ENCODE assay signal across 1 cellular context in the genomic region with DNA sequence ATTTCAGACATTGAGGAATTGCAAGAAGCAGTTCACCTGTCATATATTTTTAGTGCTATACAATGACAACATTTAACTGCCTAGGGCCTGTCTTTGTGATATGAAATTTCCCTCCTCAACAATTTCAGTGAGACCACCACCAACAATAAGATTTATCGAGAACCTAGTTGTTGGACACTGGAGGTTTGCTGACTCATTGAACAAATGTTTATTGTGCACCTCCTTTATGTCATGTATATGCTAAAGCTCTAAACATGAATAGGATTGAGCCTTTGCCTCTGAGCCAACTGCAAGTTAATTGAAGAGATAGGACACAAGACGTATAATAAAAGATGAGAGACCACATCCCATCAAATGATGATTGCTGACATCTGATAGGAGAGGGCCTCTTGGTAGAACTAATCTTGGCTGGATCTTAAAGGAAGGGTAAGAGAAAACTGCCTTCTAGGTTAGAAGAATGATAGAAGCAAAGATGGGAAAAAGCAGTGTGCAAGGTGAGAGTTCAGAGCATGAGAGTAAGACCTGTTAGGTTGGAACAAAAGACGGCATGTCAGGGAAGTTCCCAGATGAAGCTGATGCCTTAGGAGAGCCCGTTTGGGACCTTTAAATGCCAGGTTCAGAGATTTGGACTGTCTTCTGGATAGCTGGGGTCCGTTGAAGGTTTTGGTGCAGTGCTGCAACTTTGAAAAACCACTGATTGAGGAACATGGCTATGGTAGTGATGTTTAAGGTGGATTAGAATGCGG.
TF ChIP-seq lines count a peak whose summit lies in the region.

No MANE protein-coding gene starts in this region.

TF ChIP-seq in K562, 482 proteins besides CTCF, POLR2A, EP300 and RAD21 (continued from another document):
- TF ChIP-seq ZBTB40 (IDR thresholded peaks at IDR 0.05) (0 out of 2 replicates have a peak, but pooled peaks have one; percentile 30), ZBTB40 (CRISPR knock-in tag; IDR thresholded peaks at IDR 0.05) (no peak), PTRF (tag; IDR thresholded peaks at IDR 0.05) (no peak), C11orf30 (IDR thresholded peaks at IDR 0.05; ENCODE audit: low read depth) (peak; percentile 88), MAFG (tag; conservative IDR thresholded peaks at IDR 0.05) (peak; percentile 85), SMC3 (conservative IDR thresholded peaks at IDR 0.05; ENCODE audit: insufficient read depth, low read depth, low read length) (no peak), DMBX1 (CRISPR knock-in tag; IDR thresholded peaks at IDR 0.05; ENCODE audit: borderline replicate concordance) (peak; percentile 16; the same call in 1 of the 2 replicates), L3MBTL2 (IDR thresholded peaks at IDR 0.05) (0 out of 2 replicates have a peak, but pooled peaks have one; percentile 21), NR1H2 (CRISPR knock-in tag; IDR thresholded peaks at IDR 0.05) (no peak), NCOA4 (IDR thresholded peaks at IDR 0.05; ENCODE audit: partially characterized antibody) (no peak), KHSRP (IDR thresholded peaks at IDR 0.05) (no peak), TAL1 (IDR thresholded peaks at IDR 0.05) (no peak), ZNF561 (CRISPR knock-in tag; conservative IDR thresholded peaks at IDR 0.05) (no peak), SOX6 (IDR thresholded peaks at IDR 0.05) (peak; percentile 9; the same call in 1 of the 2 replicates), HDGF (IDR thresholded peaks at IDR 0.05) (peak; percentile 55; the same call in 1 of the 2 replicates), NEUROD1 (IDR thresholded peaks at IDR 0.05; ENCODE audit: borderline replicate concordance, low read depth, low read length, partially characterized antibody) (no peak), ZNF644 (tag; IDR thresholded peaks at IDR 0.05; ENCODE audit: low read depth) (0 out of 2 replicates have a peak, but pooled peaks have one; percentile 40), ZNF316 (IDR thresholded peaks at IDR 0.05) (peak; percentile 93), MLX (CRISPR knock-in tag; conservative IDR thresholded peaks at IDR 0.05) (no peak), HDAC3 (IDR thresholded peaks at IDR 0.05; ENCODE audit: borderline replicate concordance, partially characterized antibody) (no peak), RHOXF2B (CRISPR knock-in tag; conservative IDR thresholded peaks at IDR 0.05) (no peak), XRCC4 (IDR thresholded peaks at IDR 0.05; ENCODE audit: extremely low read depth, insufficient read depth, insufficient read length) (no peak), CEBPB (tag; IDR thresholded peaks at IDR 0.05) (peak; percentile 48; the same call in 1 of the 2 replicates), GTF2A2 (tag; IDR thresholded peaks at IDR 0.05) (no peak), LEF1 (IDR thresholded peaks at IDR 0.05) (peak; percentile 36; the same call in 1 of the 2 replicates), POLR2H (tag; IDR thresholded peaks at IDR 0.05; ENCODE audit: low read depth) (peak; percentile 6), ERF (CRISPR knock-in tag; IDR thresholded peaks at IDR 0.05) (no peak), KAT8 (IDR thresholded peaks at IDR 0.05; ENCODE audit: low read depth) (no peak), EWSR1 (IDR thresholded peaks at IDR 0.05; ENCODE audit: borderline replicate concordance, low read depth, partially characterized antibody) (no peak), NFE2L1 (tag; IDR thresholded peaks at IDR 0.05; ENCODE audit: borderline replicate concordance, low read depth) (peak; percentile 25; the same call in 1 of the 2 replicates), FOXJ2 (tag; IDR thresholded peaks at IDR 0.05) (no peak), TCF7L2 (IDR thresholded peaks at IDR 0.05; ENCODE audit: low read depth, low read length) (no peak), EHMT2 (IDR thresholded peaks at IDR 0.05) (0 out of 2 replicates have a peak, but pooled peaks have one; percentile 9), NFE2 (IDR thresholded peaks at IDR 0.05; ENCODE audit: low read depth) (peak; percentile 87), ZNF75A (CRISPR knock-in tag; IDR thresholded peaks at IDR 0.05) (no peak), MAFK (IDR thresholded peaks at IDR 0.05; ENCODE audit: low read length) (peak; percentile 59), FOXA3 (CRISPR knock-in tag; conservative IDR thresholded peaks at IDR 0.05 in 1 of 2, IDR thresholded peaks at IDR 0.05 in 1 of 2) (no peak), PHF21A (IDR thresholded peaks at IDR 0.05; ENCODE audit: borderline replicate concordance, low read depth) (0 out of 2 replicates have a peak, but pooled peaks have one; percentile 19), ZFX (CRISPR knock-in tag; IDR thresholded peaks at IDR 0.05) (no peak), MEF2D (tag; conservative IDR thresholded peaks at IDR 0.05; ENCODE audit: low read depth) (0 out of 2 replicates have a peak, but pooled peaks have one; percentile 18), JUND (IDR thresholded peaks at IDR 0.05; ENCODE audit: borderline replicate concordance, low read depth, low read length) (0 out of 2 replicates have a peak, but pooled peaks have one; percentile 3), JUND (tag; IDR thresholded peaks at IDR 0.05; ENCODE audit: borderline replicate concordance, low read depth, low read length) (no peak), ZFP1 (CRISPR knock-in tag; IDR thresholded peaks at IDR 0.05) (no peak), ELF4 (CRISPR knock-in tag; IDR thresholded peaks at IDR 0.05) (no peak), HNRNPLL (IDR thresholded peaks at IDR 0.05; ENCODE audit: low read depth, low read length, poor library complexity, severe bottlenecking) (no peak), ZKSCAN3 (CRISPR knock-in tag; IDR thresholded peaks at IDR 0.05) (no peak), CHD1 (IDR thresholded peaks at IDR 0.05; ENCODE audit: low read length) (peak; percentile 28), FOXK1 (CRISPR knock-in tag; IDR thresholded peaks at IDR 0.05; ENCODE audit: borderline replicate concordance) (no peak), ESRRA (IDR thresholded peaks at IDR 0.05; ENCODE audit: borderline replicate concordance, low read depth) (no peak)
- TF ChIP-seq, protein P1, sequence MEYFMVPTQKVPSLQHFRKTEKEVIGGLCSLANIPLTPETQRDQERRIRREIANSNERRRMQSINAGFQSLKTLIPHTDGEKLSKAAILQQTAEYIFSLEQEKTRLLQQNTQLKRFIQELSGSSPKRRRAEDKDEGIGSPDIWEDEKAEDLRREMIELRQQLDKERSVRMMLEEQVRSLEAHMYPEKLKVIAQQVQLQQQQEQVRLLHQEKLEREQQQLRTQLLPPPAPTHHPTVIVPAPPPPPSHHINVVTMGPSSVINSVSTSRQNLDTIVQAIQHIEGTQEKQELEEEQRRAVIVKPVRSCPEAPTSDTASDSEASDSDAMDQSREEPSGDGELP (CRISPR knock-in tag; IDR thresholded peaks at IDR 0.05; ENCODE audit: borderline replicate concordance) = no peak
- TF ChIP-seq, protein P2, sequence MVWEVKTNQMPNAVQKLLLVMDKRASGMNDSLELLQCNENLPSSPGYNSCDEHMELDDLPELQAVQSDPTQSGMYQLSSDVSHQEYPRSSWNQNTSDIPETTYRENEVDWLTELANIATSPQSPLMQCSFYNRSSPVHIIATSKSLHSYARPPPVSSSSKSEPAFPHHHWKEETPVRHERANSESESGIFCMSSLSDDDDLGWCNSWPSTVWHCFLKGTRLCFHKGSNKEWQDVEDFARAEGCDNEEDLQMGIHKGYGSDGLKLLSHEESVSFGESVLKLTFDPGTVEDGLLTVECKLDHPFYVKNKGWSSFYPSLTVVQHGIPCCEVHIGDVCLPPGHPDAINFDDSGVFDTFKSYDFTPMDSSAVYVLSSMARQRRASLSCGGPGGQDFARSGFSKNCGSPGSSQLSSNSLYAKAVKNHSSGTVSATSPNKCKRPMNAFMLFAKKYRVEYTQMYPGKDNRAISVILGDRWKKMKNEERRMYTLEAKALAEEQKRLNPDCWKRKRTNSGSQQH (CRISPR knock-in tag; IDR thresholded peaks at IDR 0.05) = no peak
- TF ChIP-seq, protein P3, sequence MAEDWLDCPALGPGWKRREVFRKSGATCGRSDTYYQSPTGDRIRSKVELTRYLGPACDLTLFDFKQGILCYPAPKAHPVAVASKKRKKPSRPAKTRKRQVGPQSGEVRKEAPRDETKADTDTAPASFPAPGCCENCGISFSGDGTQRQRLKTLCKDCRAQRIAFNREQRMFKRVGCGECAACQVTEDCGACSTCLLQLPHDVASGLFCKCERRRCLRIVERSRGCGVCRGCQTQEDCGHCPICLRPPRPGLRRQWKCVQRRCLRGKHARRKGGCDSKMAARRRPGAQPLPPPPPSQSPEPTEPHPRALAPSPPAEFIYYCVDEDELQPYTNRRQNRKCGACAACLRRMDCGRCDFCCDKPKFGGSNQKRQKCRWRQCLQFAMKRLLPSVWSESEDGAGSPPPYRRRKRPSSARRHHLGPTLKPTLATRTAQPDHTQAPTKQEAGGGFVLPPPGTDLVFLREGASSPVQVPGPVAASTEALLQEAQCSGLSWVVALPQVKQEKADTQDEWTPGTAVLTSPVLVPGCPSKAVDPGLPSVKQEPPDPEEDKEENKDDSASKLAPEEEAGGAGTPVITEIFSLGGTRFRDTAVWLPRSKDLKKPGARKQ (CRISPR knock-in tag; IDR thresholded peaks at IDR 0.05) = no peak
- TF ChIP-seq, protein P4, sequence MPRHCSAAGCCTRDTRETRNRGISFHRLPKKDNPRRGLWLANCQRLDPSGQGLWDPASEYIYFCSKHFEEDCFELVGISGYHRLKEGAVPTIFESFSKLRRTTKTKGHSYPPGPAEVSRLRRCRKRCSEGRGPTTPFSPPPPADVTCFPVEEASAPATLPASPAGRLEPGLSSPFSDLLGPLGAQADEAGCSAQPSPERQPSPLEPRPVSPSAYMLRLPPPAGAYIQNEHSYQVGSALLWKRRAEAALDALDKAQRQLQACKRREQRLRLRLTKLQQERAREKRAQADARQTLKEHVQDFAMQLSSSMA (CRISPR knock-in tag; IDR thresholded peaks at IDR 0.05) = no peak
- TF ChIP-seq, protein P5, sequence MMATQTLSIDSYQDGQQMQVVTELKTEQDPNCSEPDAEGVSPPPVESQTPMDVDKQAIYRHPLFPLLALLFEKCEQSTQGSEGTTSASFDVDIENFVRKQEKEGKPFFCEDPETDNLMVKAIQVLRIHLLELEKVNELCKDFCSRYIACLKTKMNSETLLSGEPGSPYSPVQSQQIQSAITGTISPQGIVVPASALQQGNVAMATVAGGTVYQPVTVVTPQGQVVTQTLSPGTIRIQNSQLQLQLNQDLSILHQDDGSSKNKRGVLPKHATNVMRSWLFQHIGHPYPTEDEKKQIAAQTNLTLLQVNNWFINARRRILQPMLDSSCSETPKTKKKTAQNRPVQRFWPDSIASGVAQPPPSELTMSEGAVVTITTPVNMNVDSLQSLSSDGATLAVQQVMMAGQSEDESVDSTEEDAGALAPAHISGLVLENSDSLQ (IDR thresholded peaks at IDR 0.05) = peak; percentile 32; the same call in 1 of the 2 replicates
